ENCODE assay signal across 8 cellular contexts in genomic region chr1:158145173-158145719, GRCh38. TPM values are rescaled to one million over a fixed set of nuclear protein-coding genes. Genes with fewer than 3 reads are reported as not detected.
A peak's percentile ranks its signal among the peaks of the same experiment; 100 is the strongest.
DNase-seq lines count a peak whose midpoint lies in the region; ATAC-seq and TF ChIP-seq lines count a peak whose summit lies in the region.

No MANE protein-coding gene starts in this region.

- H3K23ac ChIP-seq in neuronal stem cell (ENCODE audit: low read depth, low read length, poor library complexity) = no peak overlapping the region

- H3K27me3 ChIP-seq in esophagus muscularis mucosa (no peaks in the 10 kb centered on the region), neuronal stem cell (ENCODE audit: control insufficient read depth in 3 of 3, insufficient read depth in 3 of 3, low read depth in 1 of 3, low read length in 3 of 3) (peaks cover 0 to 7% (median 0%) of the 10 kb centered on the region in 3 experiments)

- no peak overlapping the region for H3K4me3 Mint-ChIP-seq in type B pancreatic cell

- H3K9me3 ChIP-seq in esophagus muscularis mucosa = no peaks in the 10 kb centered on the region
- no peaks in the 10 kb centered on the region for H3K9me3 ChIP-seq in neuronal stem cell (replicated peaks in 1 of 2; ENCODE audit: control insufficient read depth in 2 of 2, insufficient read depth in 1 of 2, low read depth in 1 of 2, low read length in 2 of 2)

- no peak overlapping the region for H2AK5ac ChIP-seq in neuronal stem cell (ENCODE audit: low read depth, low read length)

- no peak overlapping the region for H3K18ac ChIP-seq in neuronal stem cell (ENCODE audit: low read length)

- TF ChIP-seq POLR2A in esophagus muscularis mucosa (IDR thresholded peaks at IDR 0.05; ENCODE audit: low read depth) = no peak

- no peak overlapping the region for H4K8ac ChIP-seq in neuronal stem cell (ENCODE audit: low read depth, low read length)

- H2BK120ac ChIP-seq in neuronal stem cell (ENCODE audit: low read depth, low read length) = no peak overlapping the region

- H3K36me3 Mint-ChIP-seq in type B pancreatic cell = no peaks in the 10 kb centered on the region

- no peak overlapping the region for H4K91ac ChIP-seq in neuronal stem cell (ENCODE audit: low read depth, low read length, poor library complexity)

- no peak for ATAC-seq in HG02623 (IDR thresholded peaks at IDR 0.05; ENCODE audit: unreplicated experiment)

- H3K4me1 Mint-ChIP-seq in type B pancreatic cell (ENCODE audit: unreplicated experiment) = peaks cover 12% of the 10 kb centered on the region

- no peak overlapping the region for H2AFZ ChIP-seq in neuronal stem cell (ENCODE audit: low read length)

- no peak for TF ChIP-seq EP300 in esophagus muscularis mucosa (IDR thresholded peaks at IDR 0.05)

- no peak overlapping the region for H3K27ac Mint-ChIP-seq in type B pancreatic cell

- no peak overlapping the region for H3K4me3 ChIP-seq in esophagus muscularis mucosa
- no peak overlapping the region for H3K4me3 ChIP-seq in neuronal stem cell (ENCODE audit: low read length in 2 of 2)

- no peak overlapping the region for H3K14ac ChIP-seq in neuronal stem cell (ENCODE audit: low read length)

- DNase-seq in Ammon's horn (ENCODE audit: low spot score) (peak; percentile 38), RPMI7951 (ENCODE audit: low read depth) (peak; percentile 95), esophagus muscularis mucosa (ENCODE audit: extremely low spot score) (no peak), mucosa of gallbladder (ENCODE audit: low spot score) (peak; percentile 52), type B pancreatic cell (ENCODE audit: extremely low spot score, unreplicated experiment) (no peak), neuronal stem cell (ENCODE audit: low spot score) (no peak)
- no peak for DNase-seq in activated effector memory CD4-positive, alpha-beta T cell treated with Interleukin-2 at 50 U/mL for 16 hours

- H2BK12ac ChIP-seq in neuronal stem cell (ENCODE audit: low read length) = no peak overlapping the region

- no peak overlapping the region for H3K4ac ChIP-seq in neuronal stem cell (ENCODE audit: low read length)

- H3K27ac ChIP-seq in esophagus muscularis mucosa (replicated peaks in 1 of 4) (peak overlapping the region; percentile 39 to 62 (median 58)), neuronal stem cell (replicated peaks; ENCODE audit: low read length) (no peak overlapping the region)

- no peaks in the 10 kb centered on the region for H3K79me1 ChIP-seq in neuronal stem cell (ENCODE audit: low read depth, low read length)

- no peak overlapping the region for H3K9ac ChIP-seq in neuronal stem cell (ENCODE audit: low read depth, low read length, poor library complexity)

- H3K4me1 ChIP-seq in esophagus muscularis mucosa = peaks cover 27 to 39% (median 32%) of the 10 kb centered on the region in 4 donors
- peaks cover 0 to 4% of the 10 kb centered on the region in 2 donors for H3K4me1 ChIP-seq in neuronal stem cell (ENCODE audit: control insufficient read depth in 2 of 2, insufficient read depth in 1 of 2, low read depth in 1 of 2, low read length in 2 of 2)

- H3K9me3 Mint-ChIP-seq in type B pancreatic cell = peaks cover 5% of the 10 kb centered on the region

- H2BK15ac ChIP-seq in neuronal stem cell (ENCODE audit: low read length) = no peak overlapping the region

- no peak overlapping the region for H2BK5ac ChIP-seq in neuronal stem cell (ENCODE audit: low read length)

- no peak overlapping the region for H3K4me2 ChIP-seq in neuronal stem cell (ENCODE audit: insufficient read depth, low read length, poor library complexity, severe bottlenecking)

- H3K27me3 Mint-ChIP-seq in type B pancreatic cell = peaks cover 28% of the 10 kb centered on the region

- H3K36me3 ChIP-seq in esophagus muscularis mucosa = no peaks in the 10 kb centered on the region
- no peaks in the 10 kb centered on the region for H3K36me3 ChIP-seq in neuronal stem cell (replicated peaks in 1 of 2; ENCODE audit: control insufficient read depth in 2 of 2, insufficient read depth in 2 of 2, low read length in 2 of 2)

- intact Hi-C loops in esophagus muscularis mucosa (cut with DNase I) = no loop called here

- no peak for TF ChIP-seq CTCF in esophagus muscularis mucosa (IDR thresholded peaks at IDR 0.05)
- no peak for TF ChIP-seq CTCF in type B pancreatic cell (conservative IDR thresholded peaks at IDR 0.05)

RNA-seq across cellular contexts. Expression of gene CD1D, which starts 35.4 kb away (rescaled TPM):
- 0.36 and 1.3 TPM in 2 replicates for total RNA-seq in RPMI7951 (2014; rRNA removed; shearing (Covaris generic))
- 1 to 10 TPM in 2 of 4 donors, under 1 TPM in 2; 0.26 to 2.0 (median 1.1) TPM for total RNA-seq in esophagus muscularis mucosa
- 7.2 TPM for total RNA-seq in mucosa of gallbladder
- total RNA-seq in type B pancreatic cell (ENCODE audit: low replicate concordance) = 0.24 and 0.29 TPM in 2 replicates
- polyA plus RNA-seq in neuronal stem cell (2013, experiment 1 of 2) = 0.07 TPM
- polyA plus RNA-seq in neuronal stem cell (2013, experiment 2 of 2) = 0.04 TPM

Comparison
In these comparisons a context has a peak if more than half of its experiments do, and no peak if none do; other contexts are left out.
1. DNase-seq: peak in Ammon's horn (single experiment), RPMI7951 (single experiment) and mucosa of gallbladder (single experiment); none in esophagus muscularis mucosa (single experiment), activated effector memory CD4-positive, alpha-beta T cell treated with Interleukin-2 at 50 U/mL for 16 hours (single experiment), type B pancreatic cell (single experiment) and neuronal stem cell (single experiment).